In genomic region chr19:13864223-13864512, GRCh38 we compare ENCODE assay signal across 12 cellular contexts. TPM values are rescaled to one million over a fixed set of nuclear protein-coding genes. Genes with fewer than 3 reads are reported as not detected.
DNase-seq lines count a peak whose midpoint lies in the region; ATAC-seq and TF ChIP-seq lines count a peak whose summit lies in the region.
"Had no signal": no experiment of that assay in that cellular context is flagged by ENCODE, and none has a peak within 500 bp of the region (broad histone marks: within the 10 kb centered on the region; RNA-seq: fewer than 3 reads in every experiment).

No MANE protein-coding gene starts in this region.

- no peak overlapping the region for H2BK5ac ChIP-seq in H9 (ENCODE audit: insufficient read length, low read length)

- peaks cover 0 to 1% (median 0%) of the 10 kb centered on the region in 7 donors for H3K9me3 Mint-ChIP-seq in CD4-positive, CD25-positive, alpha-beta regulatory T cell
- H3K9me3 Mint-ChIP-seq in H9 (no peaks in the 10 kb centered on the region), natural killer cell (no peaks in the 10 kb centered on the region)
- H3K9me3 Mint-ChIP-seq in activated naive CD8-positive, alpha-beta T cell (ENCODE audit: low read depth): no peaks in the 10 kb centered on the region

- ATAC-seq in CD4-positive, CD25-positive, alpha-beta regulatory T cell (ENCODE audit: low read depth in 2 of 2): no peak
- ATAC-seq in natural killer cell (no peak), GM21367 (IDR thresholded peaks at IDR 0.05; ENCODE audit: unreplicated experiment) (no peak), GM21825 (IDR thresholded peaks at IDR 0.05; ENCODE audit: unreplicated experiment) (no peak), HG03039 (IDR thresholded peaks at IDR 0.05; ENCODE audit: unreplicated experiment) (no peak)

- no CpG with 5 or more reads among the region's 6 CpGs for whole genome bisulfite sequencing in H9 (ENCODE audit: extremely low coverage, insufficient read length, low lambda C conversion rate)

- H3K79me1 ChIP-seq in H9 (ENCODE audit: insufficient read depth, low read depth, low read length, poor library complexity, severe bottlenecking): no peaks in the 10 kb centered on the region

- H2BK15ac ChIP-seq in H9 (ENCODE audit: low read depth, low read length): no peak overlapping the region

- H3K56ac ChIP-seq in H9 (ENCODE audit: insufficient read length, low read depth, low read length): no peak overlapping the region

- H2BK20ac ChIP-seq in H9 (ENCODE audit: low read depth, low read length, poor library complexity, severe bottlenecking): no peak overlapping the region

- H2AK5ac ChIP-seq in H9 (ENCODE audit: insufficient read length, low read length): no peak overlapping the region

- H2AFZ ChIP-seq in H9 (ENCODE audit: low read length): no peak overlapping the region

- no peaks in the 10 kb centered on the region for H3K9me3 ChIP-seq in CD4-positive, CD25-positive, alpha-beta regulatory T cell (ENCODE audit: control insufficient read depth in 2 of 2, low read length in 2 of 2)
- no peaks in the 10 kb centered on the region for H3K9me3 ChIP-seq in H9 (ENCODE audit: control insufficient read depth, low read depth, low read length)
- H3K9me3 ChIP-seq: SK-N-SH had no signal

- H3K23me2 ChIP-seq in H9 (ENCODE audit: insufficient read length, low read depth, low read length, poor library complexity, severe bottlenecking): peaks cover 2% of the 10 kb centered on the region

- no peak for DNase-seq in CD4-positive, CD25-positive, alpha-beta regulatory T cell
- DNase-seq in H9 (no peak), natural killer cell (no peak), substantia nigra (lab: John Stamatoyannopoulos, UW) (no peak)
- DNase-seq: aorta, DMS153, NCI-H526 had no signal

- H3K4me2 ChIP-seq in H9 (ENCODE audit: insufficient read depth, insufficient read length, low read length): no peak overlapping the region

- no peak overlapping the region for H3K4me3 ChIP-seq in CD4-positive, CD25-positive, alpha-beta regulatory T cell (ENCODE audit: low read depth, low read length)

- no peak overlapping the region for H2BK12ac ChIP-seq in H9 (ENCODE audit: insufficient read length, low read depth, low read length)

- H4K5ac ChIP-seq in H9 (ENCODE audit: insufficient read length, low read depth, low read length): no peak overlapping the region

- H3K36me3 Mint-ChIP-seq in CD4-positive, CD25-positive, alpha-beta regulatory T cell: peaks cover 4% of the 10 kb centered on the region
- no peaks in the 10 kb centered on the region; a peak in 2 of 7 replicates for H3K36me3 Mint-ChIP-seq in H9 (ENCODE audit: insufficient read depth in 1 of 3, low read depth in 3 of 3)
- peaks cover 2% of the 10 kb centered on the region for H3K36me3 Mint-ChIP-seq in activated naive CD8-positive, alpha-beta T cell
- no peaks in the 10 kb centered on the region for H3K36me3 Mint-ChIP-seq in natural killer cell

- no peak overlapping the region for H3K9ac ChIP-seq in H9 (ENCODE audit: extremely low read depth, insufficient read length, low read length)
- H3K9ac ChIP-seq: SK-N-SH had no signal

- no peaks in the 10 kb centered on the region for H4K20me1 ChIP-seq in H9 (ENCODE audit: control insufficient read depth, insufficient read depth, insufficient read length)

- H3K14ac ChIP-seq in H9 (ENCODE audit: insufficient read depth, low read length): no peak overlapping the region

- peaks cover 6 to 51% (median 29%) of the 10 kb centered on the region in 4 donors for H3K4me1 Mint-ChIP-seq in CD4-positive, CD25-positive, alpha-beta regulatory T cell
- H3K4me1 Mint-ChIP-seq in H9: peaks cover 18 to 38% of the 10 kb centered on the region in 2 experiments
- peaks cover 49% of the 10 kb centered on the region for H3K4me1 Mint-ChIP-seq in activated naive CD8-positive, alpha-beta T cell (ENCODE audit: low read depth)
- peaks cover 24 to 44% of the 10 kb centered on the region in 2 donors for H3K4me1 Mint-ChIP-seq in natural killer cell

- no peak overlapping the region for H3K18ac ChIP-seq in H9 (ENCODE audit: insufficient read length, low read depth, low read length)

- no peak overlapping the region for H3K23ac ChIP-seq in H9 (ENCODE audit: insufficient read length, low read depth, low read length)

- H3K4me1 ChIP-seq in CD4-positive, CD25-positive, alpha-beta regulatory T cell (ENCODE audit: control insufficient read depth, insufficient read depth, low read length, poor library complexity, severe bottlenecking): peaks cover 27% of the 10 kb centered on the region
- no peaks in the 10 kb centered on the region for H3K4me1 ChIP-seq in H9 (ENCODE audit: insufficient read depth, low read length)

- peaks cover 38% of the 10 kb centered on the region for H3K27me3 Mint-ChIP-seq in CD4-positive, CD25-positive, alpha-beta regulatory T cell
- H3K27me3 Mint-ChIP-seq in H9 (ENCODE audit: low read depth) (peaks cover 59% of the 10 kb centered on the region), natural killer cell (ENCODE audit: low read depth in 2 of 2) (peaks cover 17 to 32% of the 10 kb centered on the region in 2 donors)
- H3K27me3 Mint-ChIP-seq in activated naive CD8-positive, alpha-beta T cell: peaks cover 15% of the 10 kb centered on the region

- intact Hi-C loops in natural killer cell (cut with micrococcal nuclease): no loop called here

- H4K91ac ChIP-seq in H9 (ENCODE audit: insufficient read length, low read depth, low read length): no peak overlapping the region

- H3K27me3 ChIP-seq in CD4-positive, CD25-positive, alpha-beta regulatory T cell (ENCODE audit: control insufficient read depth, insufficient read depth, low read length): peaks cover 18% of the 10 kb centered on the region
- peaks cover 22% of the 10 kb centered on the region; the same call in 1 of the 2 replicates for H3K27me3 ChIP-seq in H9 (ENCODE audit: insufficient read depth, low read length)

- no peak overlapping the region for H3K27ac ChIP-seq in CD4-positive, CD25-positive, alpha-beta regulatory T cell (ENCODE audit: insufficient read depth, low read length, poor library complexity, severe bottlenecking)
- no peak overlapping the region for H3K27ac ChIP-seq in H9 (ENCODE audit: insufficient read length, low read depth, low read length)
- H3K27ac ChIP-seq in substantia nigra (ENCODE audit: low read depth, low read length, poor library complexity, severe bottlenecking): no peak overlapping the region

- H3K36me3 ChIP-seq in CD4-positive, CD25-positive, alpha-beta regulatory T cell (ENCODE audit: control insufficient read depth, insufficient read depth, low read length): no peaks in the 10 kb centered on the region

- no peak overlapping the region for H3T11ph ChIP-seq in H9 (ENCODE audit: low read length)

- H2BK120ac ChIP-seq in H9 (ENCODE audit: low read depth, low read length, poor library complexity, severe bottlenecking): no peak overlapping the region

- H3K27ac Mint-ChIP-seq in CD4-positive, CD25-positive, alpha-beta regulatory T cell: peak overlapping the region in 2 of 3 donors; percentile 73 to 95
- H3K27ac Mint-ChIP-seq in H9 (no peak overlapping the region), natural killer cell (peak overlapping the region in 1 of 2 donors; percentile 100)
- H3K27ac Mint-ChIP-seq in activated naive CD8-positive, alpha-beta T cell: peak overlapping the region; percentile 82

- peak overlapping the region; percentile 81 to 87 (median 83) for H3K4me3 Mint-ChIP-seq in CD4-positive, CD25-positive, alpha-beta regulatory T cell
- H3K4me3 Mint-ChIP-seq in H9 (peak overlapping the region; percentile 53 to 80), natural killer cell (peak overlapping the region; percentile 78)
- H3K4me3 Mint-ChIP-seq in activated naive CD8-positive, alpha-beta T cell: peak overlapping the region; percentile 90

- H3K79me2 ChIP-seq in H9 (ENCODE audit: insufficient read depth, low read length): no peaks in the 10 kb centered on the region

- H3K4ac ChIP-seq in H9 (ENCODE audit: low read depth, low read length): no peak overlapping the region

- TF ChIP-seq CTCF in H9 (conservative IDR thresholded peaks at IDR 0.05) (no peak), natural killer cell (IDR thresholded peaks at IDR 0.05) (no peak)

- no peak overlapping the region for H4K8ac ChIP-seq in H9 (replicated peaks; ENCODE audit: insufficient read length, low read depth, low read length)

RNA-seq across cellular contexts. Expression of gene NANOS3, which starts 12.8 kb away (rescaled TPM):
- total RNA-seq in CD4-positive, CD25-positive, alpha-beta regulatory T cell: not detected
- polyA plus RNA-seq in CD4-positive, CD25-positive, alpha-beta regulatory T cell: not detected
- total RNA-seq in H9 (2021) (not detected in 2 replicates), natural killer cell (1 to 10 TPM; 2.6 to 6.3 (median 3.0) TPM)

RNA-seq across cellular contexts. Expression of gene BRME1, which starts 41.7 kb away (rescaled TPM):
- total RNA-seq in CD4-positive, CD25-positive, alpha-beta regulatory T cell: 1.7 TPM
- under 1 TPM in 3 of 4 donors, not detected in 1; 0.24 to 0.63 (median 0.53) TPM for polyA plus RNA-seq in CD4-positive, CD25-positive, alpha-beta regulatory T cell
- total RNA-seq in H9 (2021): 4.7 and 6.7 TPM in 2 replicates
- 1 to 10 TPM; 3.8 to 7.7 (median 4.0) TPM for total RNA-seq in natural killer cell

RNA-seq across cellular contexts. Expression of gene CC2D1A, which starts 41.8 kb away (rescaled TPM):
- total RNA-seq in CD4-positive, CD25-positive, alpha-beta regulatory T cell: 35.0 TPM
- 1 to 10 TPM; 3.7 to 4.9 (median 4.2) TPM for polyA plus RNA-seq in CD4-positive, CD25-positive, alpha-beta regulatory T cell
- 42.7 and 48.5 TPM in 2 replicates for total RNA-seq in H9 (2021)
- 10 to 100 TPM; 42.8 to 49.3 (median 48.4) TPM for total RNA-seq in natural killer cell

Comparison
In these comparisons a context has a peak if more than half of its experiments do, and no peak if none do; other contexts are left out.
1. H3K27ac Mint-ChIP-seq: peak in CD4-positive, CD25-positive, alpha-beta regulatory T cell (2 of 3) and activated naive CD8-positive, alpha-beta T cell (single experiment); none in H9 (0 of 3).
2. Peak in every context shown above with its lines, with median percentiles within 50 percentile points of each other: H3K4me3 Mint-ChIP-seq.